In the genomic region with DNA sequence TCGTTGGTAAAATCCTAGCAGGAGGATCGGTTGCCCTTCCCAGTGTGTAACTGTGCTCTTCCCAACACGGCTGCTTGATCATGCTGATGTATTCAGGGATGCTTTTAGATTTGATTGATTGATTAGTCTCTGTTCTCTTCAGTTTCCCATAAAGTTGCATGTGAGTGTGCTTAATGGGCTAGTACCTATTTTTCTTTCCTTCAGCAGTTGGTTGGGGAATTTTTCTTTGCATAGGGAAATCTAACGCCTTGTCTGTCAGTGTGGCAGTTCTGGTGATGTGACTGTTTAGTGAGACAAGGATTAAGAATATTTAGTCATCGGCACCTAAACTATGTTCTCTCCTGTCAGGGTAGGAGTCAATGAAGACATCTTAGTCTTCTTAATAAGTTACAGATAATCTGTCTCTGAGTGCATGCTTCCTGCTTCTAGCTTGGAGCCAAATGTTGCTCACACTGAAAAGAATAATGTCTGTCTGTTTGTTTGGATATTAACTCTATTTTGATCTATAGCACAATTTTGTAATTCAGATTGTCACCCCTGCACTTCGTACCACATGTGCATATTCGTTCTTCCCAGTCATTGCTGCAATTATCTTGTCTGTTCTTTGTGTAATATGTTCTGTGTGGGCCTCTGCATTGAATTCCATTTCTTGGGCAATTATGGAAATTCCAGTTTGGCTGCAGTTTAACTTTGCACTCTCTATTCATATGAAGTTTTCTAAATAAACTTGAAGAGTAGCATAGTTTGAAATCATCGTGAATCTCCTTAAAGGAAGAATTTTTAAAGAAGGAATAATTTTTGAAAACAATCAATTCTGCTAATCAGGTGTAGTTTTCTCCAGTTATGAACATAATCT, we compare ENCODE assay signal across 16 cellular contexts.
DNase-seq lines count a peak whose midpoint lies in the region; ATAC-seq and TF ChIP-seq lines count a peak whose summit lies in the region.
"Had no signal": no experiment of that assay in that cellular context is flagged by ENCODE, and none has a peak within 500 bp of the region (broad histone marks: within the 10 kb centered on the region; RNA-seq: fewer than 3 reads in every experiment).

No MANE protein-coding gene starts in this region.

- peak; percentile 29 for DNase-seq in IMR-90
- DNase-seq in epithelial cell of esophagus (ENCODE audit: low read depth) = peak; percentile 40
- DNase-seq in kidney glomerular epithelial cell (lab: John Stamatoyannopoulos, UW) = peak; percentile 30
- no peak for DNase-seq in type B pancreatic cell (ENCODE audit: extremely low spot score, unreplicated experiment)
- no peak for DNase-seq in NCI-H1105 (lab: John Stamatoyannopoulos, UW)
- DNase-seq in vagina (ENCODE audit: extremely low spot score in 2 of 2) = no peak
- DNase-seq: CD4-positive, alpha-beta memory T cell; DMS79; KG1; NCI-H1436; NCI-H2029; NCI-H2171; NCI-H82 had no signal

- CTCF ChIA-PET in IMR-90 (lab: Yijun Ruan, JAX) = no interaction called here

- H3K18ac ChIP-seq in IMR-90 (ENCODE audit: low read depth, low read length) = no peak overlapping the region

- H3K36me3 Mint-ChIP-seq in type B pancreatic cell = no peaks in the 10 kb centered on the region
- H3K36me3 Mint-ChIP-seq: CD4-positive, alpha-beta memory T cell had no signal

- H3K4me1 ChIP-seq in IMR-90 (ENCODE audit: control insufficient read depth, insufficient read depth, low read length) = no peaks in the 10 kb centered on the region
- no peaks in the 10 kb centered on the region for H3K4me1 ChIP-seq in vagina

- H3K4me1 Mint-ChIP-seq in type B pancreatic cell (ENCODE audit: unreplicated experiment) = peaks cover 13% of the 10 kb centered on the region
- H3K4me1 Mint-ChIP-seq: CD4-positive, alpha-beta memory T cell had no signal

- TF ChIP-seq CTCF in IMR-90 (conservative IDR thresholded peaks at IDR 0.05; ENCODE audit: low read depth, low read length) = no peak
- TF ChIP-seq CTCF in epithelial cell of esophagus (IDR thresholded peaks at IDR 0.05; ENCODE audit: insufficient read depth, low read depth, low read length, missing control alignments) = no peak
- TF ChIP-seq CTCF in type B pancreatic cell (conservative IDR thresholded peaks at IDR 0.05) = no peak
- TF ChIP-seq CTCF in vagina (IDR thresholded peaks at IDR 0.05) = no peak

- no peak overlapping the region for H3K23ac ChIP-seq in IMR-90 (ENCODE audit: low read depth, low read length)

- no peak overlapping the region for H3K4ac ChIP-seq in IMR-90 (ENCODE audit: low read depth, low read length)

- no TSS peak for BruUV-seq in IMR-90 (replicated peaks; lab: Mats Ljungman, UMichigan)

- ATAC-seq in IMR-90 (ENCODE audit: low read depth) = no peak
- ATAC-seq in HG03159 (IDR thresholded peaks at IDR 0.05; ENCODE audit: unreplicated experiment) = no peak
- ATAC-seq: HCT116 had no signal

- in situ Hi-C loops in IMR-90 (cut with MboI; ENCODE audit: low sequenced_read_pairs) = no loop called here

- TF ChIP-seq RAD21 in IMR-90 (IDR thresholded peaks at IDR 0.05; ENCODE audit: low read length) = no peak

- no peak overlapping the region for H3K4me3 Mint-ChIP-seq in type B pancreatic cell
- H3K4me3 Mint-ChIP-seq: CD4-positive, alpha-beta memory T cell; GM23338 had no signal

- peaks cover 3% of the 10 kb centered on the region; the same call in 1 of the 2 replicates for H3K27me3 ChIP-seq in IMR-90 (ENCODE audit: control insufficient read depth, insufficient read depth, low read length)
- no peaks in the 10 kb centered on the region for H3K27me3 ChIP-seq in vagina

- no peak overlapping the region for H2BK5ac ChIP-seq in IMR-90 (ENCODE audit: low read depth, low read length, poor library complexity, severe bottlenecking)

- H3K27ac ChIP-seq in IMR-90 (ENCODE audit: insufficient read depth, low read length) (no peak overlapping the region), vagina (no peak overlapping the region)

- H3K9me3 ChIP-seq in IMR-90 (ENCODE audit: control insufficient read depth, insufficient read depth, low read length) (no peaks in the 10 kb centered on the region; the same call in 1 of the 2 replicates), vagina (no peaks in the 10 kb centered on the region)

- H2AK5ac ChIP-seq in IMR-90 (ENCODE audit: low read depth, low read length) = no peak overlapping the region

- H4K8ac ChIP-seq in IMR-90 (ENCODE audit: low read depth in 2 of 2, low read length in 2 of 2) = no peak overlapping the region

- H2AK9ac ChIP-seq in IMR-90 (replicated peaks; ENCODE audit: low read depth, low read length, poor library complexity) = no peak overlapping the region

- POLR2A ChIA-PET in IMR-90 (lab: Charles Lee; ENCODE audit: unreplicated experiment) = no interaction called here

- peaks cover 1% of the 10 kb centered on the region for H3K9me3 Mint-ChIP-seq in type B pancreatic cell

- H3K9ac ChIP-seq in IMR-90 (ENCODE audit: low read depth, low read length) = no peak overlapping the region

- WGBS in IMR-90 (ENCODE audit: extremely low coverage in 2 of 2, insufficient read length in 1 of 2), 2 experiments = no CpG with 5 or more reads among the region's 8 CpGs

- no peak overlapping the region for H3K56ac ChIP-seq in IMR-90 (ENCODE audit: extremely low read depth, insufficient read depth, low read length)

- no peak overlapping the region for H2BK120ac ChIP-seq in IMR-90 (ENCODE audit: low read depth, low read length)

- dilution Hi-C loops in IMR-90 (cut with HindIII; ENCODE audit: low sequenced_read_pairs, unreplicated experiment) = no loop called here

- no peak overlapping the region for H3K4me2 ChIP-seq in IMR-90 (ENCODE audit: low read depth, low read length)
- H3K4me2 ChIP-seq: GM23338 had no signal

- H4K20me1 ChIP-seq in IMR-90 (ENCODE audit: insufficient read depth, low read length) = no peaks in the 10 kb centered on the region

- H3K14ac ChIP-seq in IMR-90 (replicated peaks; ENCODE audit: low read depth, low read length) = no peak overlapping the region

- intact Hi-C loops in IMR-90 (cut with micrococcal nuclease) (no loop called here), vagina (cut with DNase I) (no loop called here)

- no peaks in the 10 kb centered on the region for H3K79me1 ChIP-seq in IMR-90 (ENCODE audit: low read depth in 1 of 2, low read length in 2 of 2)

- H4K5ac ChIP-seq in IMR-90 (ENCODE audit: low read depth, low read length) = no peak overlapping the region

- H3K4me3 ChIP-seq in IMR-90 (ENCODE audit: insufficient read depth, low read depth, low read length) (no peak overlapping the region), epithelial cell of esophagus (ENCODE audit: low read length) (no peak overlapping the region), vagina (no peak overlapping the region)
- H3K4me3 ChIP-seq: GM23338 had no signal

- TF ChIP-seq POLR2A in IMR-90 (IDR thresholded peaks at IDR 0.05; ENCODE audit: low read depth, low read length) (no peak), vagina (IDR thresholded peaks at IDR 0.05) (no peak)

- no peak overlapping the region for H2BK15ac ChIP-seq in IMR-90 (ENCODE audit: low read depth, low read length)

- peaks cover 20% of the 10 kb centered on the region for H3K27me3 Mint-ChIP-seq in type B pancreatic cell

- H2AFZ ChIP-seq in IMR-90 (replicated peaks; ENCODE audit: low read length, poor library complexity) = no peak overlapping the region
- H2AFZ ChIP-seq: GM23338 had no signal

- no peak overlapping the region for H4K91ac ChIP-seq in IMR-90 (ENCODE audit: insufficient read depth, low read depth, low read length)

- H3K9me1 ChIP-seq in IMR-90 (ENCODE audit: insufficient read depth, low read length) = no peaks in the 10 kb centered on the region

- no peak overlapping the region for H2BK20ac ChIP-seq in IMR-90 (ENCODE audit: low read depth, low read length)

- no peaks in the 10 kb centered on the region for H3K36me3 ChIP-seq in IMR-90 (ENCODE audit: control insufficient read depth, insufficient read depth, low read length)
- H3K36me3 ChIP-seq in vagina = no peaks in the 10 kb centered on the region

- H3K27ac Mint-ChIP-seq in type B pancreatic cell = peak overlapping the region; percentile 10
- H3K27ac Mint-ChIP-seq: CD4-positive, alpha-beta memory T cell; GM23338 had no signal

TF ChIP-seq in IMR-90, 13 proteins besides CTCF, POLR2A, EP300 and RAD21:
- no peak for TF ChIP-seq FOS (IDR thresholded peaks at IDR 0.05; ENCODE audit: low read depth, low read length)
- TF ChIP-seq USF2 (IDR thresholded peaks at IDR 0.05; ENCODE audit: low read depth, low read length) = no peak
- TF ChIP-seq MAZ (IDR thresholded peaks at IDR 0.05; ENCODE audit: borderline replicate concordance, low read depth, low read length) = no peak
- no peak for TF ChIP-seq CEBPB (IDR thresholded peaks at IDR 0.05; ENCODE audit: low read depth, low read length)
- TF ChIP-seq MAFK (IDR thresholded peaks at IDR 0.05; ENCODE audit: low read depth, low read length) = no peak
- TF ChIP-seq RCOR1 (IDR thresholded peaks at IDR 0.05; ENCODE audit: insufficient replicate concordance, low read length) = no peak
- no peak for TF ChIP-seq CHD1 (IDR thresholded peaks at IDR 0.05; ENCODE audit: low read depth, low read length)
- TF ChIP-seq, protein P1, sequence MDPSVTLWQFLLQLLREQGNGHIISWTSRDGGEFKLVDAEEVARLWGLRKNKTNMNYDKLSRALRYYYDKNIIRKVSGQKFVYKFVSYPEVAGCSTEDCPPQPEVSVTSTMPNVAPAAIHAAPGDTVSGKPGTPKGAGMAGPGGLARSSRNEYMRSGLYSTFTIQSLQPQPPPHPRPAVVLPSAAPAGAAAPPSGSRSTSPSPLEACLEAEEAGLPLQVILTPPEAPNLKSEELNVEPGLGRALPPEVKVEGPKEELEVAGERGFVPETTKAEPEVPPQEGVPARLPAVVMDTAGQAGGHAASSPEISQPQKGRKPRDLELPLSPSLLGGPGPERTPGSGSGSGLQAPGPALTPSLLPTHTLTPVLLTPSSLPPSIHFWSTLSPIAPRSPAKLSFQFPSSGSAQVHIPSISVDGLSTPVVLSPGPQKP (IDR thresholded peaks at IDR 0.05; ENCODE audit: borderline replicate concordance, low read depth, low read length) = no peak

Comparison
In these comparisons a context has a peak if more than half of its experiments do, and no peak if none do; other contexts are left out.
1. DNase-seq: peak in IMR-90 (single experiment), epithelial cell of esophagus (single experiment) and kidney glomerular epithelial cell (single experiment); none in type B pancreatic cell (single experiment), NCI-H1105 (single experiment) and vagina (0 of 2).